Comparison of ENCODE assay signal across 16 cellular contexts in genomic region chr12:11022520-11022919, GRCh38. TPM values are rescaled to one million over a fixed set of nuclear protein-coding genes. Genes with fewer than 3 reads are reported as not detected.
DNase-seq lines count a peak whose midpoint lies in the region; ATAC-seq and TF ChIP-seq lines count a peak whose summit lies in the region.
"Had no signal": no experiment of that assay in that cellular context is flagged by ENCODE, and none has a peak within 500 bp of the region (broad histone marks: within the 10 kb centered on the region; RNA-seq: fewer than 3 reads in every experiment).

TAS2R19 (minus strand) TSS chr12:11022620; CDS start chr12:11022571, 49 bp downstream.

- H3K4me1 ChIP-seq in GM23338 (ENCODE audit: insufficient read depth) = no peaks in the 10 kb centered on the region
- H3K4me1 ChIP-seq: Caco-2 had no signal

- no peak for DNase-seq in activated T-cell treated with anti-CD3 and anti-CD28 coated beads, Interleukin-2, amount 50 U/mL, for 24 hours
- DNase-seq in activated T-cell treated with anti-CD3 and anti-CD28 coated beads for 4 hours (no peak), GM23338 (ENCODE audit: low spot score) (no peak), cerebellum (ENCODE audit: low spot score) (no peak), occipital lobe (lab: John Stamatoyannopoulos, UW) (no peak), NCI-H2171 treated with DMSO at 0.1 percent for 48 hours (lab: John Stamatoyannopoulos, UW) (no peak), NOMO-1 treated with dmso at 0.1 percent for 144 hours (lab: John Stamatoyannopoulos, UW; ENCODE audit: unreplicated experiment) (no peak)
- DNase-seq: 8988T; AML-193; Caco-2; CD8-positive, alpha-beta memory T cell; DND-41; GDM1 had no signal

- H4K20me1 ChIP-seq in GM23338 (replicated peaks; ENCODE audit: insufficient read depth) = no peaks in the 10 kb centered on the region
- H4K20me1 ChIP-seq: BLaER1 had no signal

- H3K27me3 Mint-ChIP-seq in activated T-cell treated with anti-CD3 and anti-CD28 coated beads, Interleukin-2, amount 50 U/mL, for 24 hours = no peaks in the 10 kb centered on the region
- H3K27me3 Mint-ChIP-seq in GM23338 (ENCODE audit: insufficient read depth, low read depth, poor library complexity) = no peaks in the 10 kb centered on the region
- no peaks in the 10 kb centered on the region for H3K27me3 Mint-ChIP-seq in activated T-helper 17 cell treated with anti-CD3 and anti-CD28 coated beads, Interleukin-2, amount 50 U/mL, for 72 hours
- H3K27me3 Mint-ChIP-seq: CD8-positive, alpha-beta memory T cell had no signal

- no peak within 1 kb of the TSS for H3K4me3 Mint-ChIP-seq in activated T-cell treated with anti-CD3 and anti-CD28 coated beads, Interleukin-2, amount 50 U/mL, for 24 hours
- H3K4me3 Mint-ChIP-seq in GM23338 = no peak within 1 kb of the TSS
- H3K4me3 Mint-ChIP-seq in activated T-helper 17 cell treated with anti-CD3 and anti-CD28 coated beads, Interleukin-2, amount 50 U/mL, for 72 hours = no peak within 1 kb of the TSS
- H3K4me3 Mint-ChIP-seq: CD8-positive, alpha-beta memory T cell had no signal

- no peak for ATAC-seq in GM23338
- ATAC-seq in activated T-helper 17 cell treated with anti-CD3 and anti-CD28 coated beads, Interleukin-2, amount 50 U/mL, for 72 hours (replicated peaks) = no peak
- ATAC-seq: HCT116 had no signal

- no peak within 1 kb of the TSS for H3K4me3 ChIP-seq in GM23338
- H3K4me3 ChIP-seq: BLaER1 had no signal

- no peak for TF ChIP-seq CTCF in GM23338 (conservative IDR thresholded peaks at IDR 0.05; ENCODE audit: low read depth in 2 of 2)

- H3K36me3 Mint-ChIP-seq in activated T-cell treated with anti-CD3 and anti-CD28 coated beads, Interleukin-2, amount 50 U/mL, for 24 hours (ENCODE audit: low read depth) = peaks cover 63% of the 10 kb centered on the region
- H3K36me3 Mint-ChIP-seq in GM23338 (ENCODE audit: low read depth) = peaks cover 10% of the 10 kb centered on the region; the same call in 2 of the 3 replicates
- H3K36me3 Mint-ChIP-seq in activated T-helper 17 cell treated with anti-CD3 and anti-CD28 coated beads, Interleukin-2, amount 50 U/mL, for 72 hours (ENCODE audit: low read depth) = peaks cover 23% of the 10 kb centered on the region

- H3K9me3 Mint-ChIP-seq in activated T-cell treated with anti-CD3 and anti-CD28 coated beads, Interleukin-2, amount 50 U/mL, for 24 hours = peaks cover 5% of the 10 kb centered on the region
- H3K9me3 Mint-ChIP-seq in GM23338 = peaks cover 5% of the 10 kb centered on the region
- H3K9me3 Mint-ChIP-seq in activated T-helper 17 cell treated with anti-CD3 and anti-CD28 coated beads, Interleukin-2, amount 50 U/mL, for 72 hours = no peaks in the 10 kb centered on the region

- no peak within 1 kb of the TSS for H3K4me2 ChIP-seq in GM23338
- H3K4me2 ChIP-seq: BLaER1 had no signal

- H3K9me2 ChIP-seq in GM23338 (ENCODE audit: insufficient read depth) = no peaks in the 10 kb centered on the region

- peaks cover 10% of the 10 kb centered on the region for H3K4me1 Mint-ChIP-seq in activated T-cell treated with anti-CD3 and anti-CD28 coated beads, Interleukin-2, amount 50 U/mL, for 24 hours (ENCODE audit: low read depth)
- H3K4me1 Mint-ChIP-seq in GM23338 = peaks cover 4% of the 10 kb centered on the region; the same call in 1 of the 3 replicates
- no peaks in the 10 kb centered on the region for H3K4me1 Mint-ChIP-seq in activated T-helper 17 cell treated with anti-CD3 and anti-CD28 coated beads, Interleukin-2, amount 50 U/mL, for 72 hours

- no peak within 1 kb of the TSS for H3K27ac ChIP-seq in GM23338 (ENCODE audit: low read depth)
- H3K27ac ChIP-seq: BLaER1 had no signal

- H3K36me3 ChIP-seq in GM23338 (ENCODE audit: insufficient read depth) = no peaks in the 10 kb centered on the region

- H3K27ac Mint-ChIP-seq in activated T-cell treated with anti-CD3 and anti-CD28 coated beads, Interleukin-2, amount 50 U/mL, for 24 hours = peak within 1 kb of the TSS; percentile 36
- H3K27ac Mint-ChIP-seq in GM23338 = peak within 1 kb of the TSS; percentile 1; the same call in 1 of the 2 replicates
- H3K27ac Mint-ChIP-seq in activated T-helper 17 cell treated with anti-CD3 and anti-CD28 coated beads, Interleukin-2, amount 50 U/mL, for 72 hours = no peak within 1 kb of the TSS

- no peaks in the 10 kb centered on the region for H3F3A ChIP-seq in GM23338 (replicated peaks; ENCODE audit: low read depth)

- H2AFZ ChIP-seq in GM23338 = no peak within 1 kb of the TSS

- no peaks in the 10 kb centered on the region for H3K27me3 ChIP-seq in GM23338 (ENCODE audit: insufficient read depth)
- H3K27me3 ChIP-seq: BLaER1 had no signal

- no peaks in the 10 kb centered on the region for H3K79me2 ChIP-seq in GM23338 (replicated peaks; ENCODE audit: insufficient read depth)

TF ChIP-seq in GM23338, 12 proteins besides CTCF, POLR2A, EP300 and RAD21 (continues in another document):
- TF ChIP-seq POLR2AphosphoS5 (IDR thresholded peaks at IDR 0.05; ENCODE audit: low read depth) (no peak), ZNF331 (CRISPR knock-in tag; IDR thresholded peaks at IDR 0.05; ENCODE audit: low read depth) (no peak), STAT1 (IDR thresholded peaks at IDR 0.05; ENCODE audit: unreplicated experiment) (no peak), REST (IDR thresholded peaks at IDR 0.05; ENCODE audit: unreplicated experiment) (no peak), JUNB (IDR thresholded peaks at IDR 0.05; ENCODE audit: unreplicated experiment) (no peak), EZH2 (IDR thresholded peaks at IDR 0.05; ENCODE audit: low read depth, unreplicated experiment) (no peak), ETS1 (IDR thresholded peaks at IDR 0.05) (no peak), NANOG (IDR thresholded peaks at IDR 0.05; ENCODE audit: borderline replicate concordance) (no peak), CREB1 (CRISPR knock-in tag; IDR thresholded peaks at IDR 0.05; ENCODE audit: low read depth) (no peak), ZNF114 (CRISPR knock-in tag; IDR thresholded peaks at IDR 0.05) (no peak)

RNA-seq across cellular contexts. Expression of gene TAS2R19, which starts in this region (rescaled TPM):
- 6.0 and 8.6 TPM in 2 replicates for total RNA-seq in GM23338 (2014; rRNA removed; shearing (Covaris generic))
- 0.21 TPM in 1 of 2 replicates, not detected in the other for polyA plus RNA-seq in GM23338 (2016; fragmentation: Nextera tagmentation; extraction: Ambion mirVana)
- total RNA-seq in cerebellum = 26.3 TPM
- 28.7 TPM for total RNA-seq in occipital lobe
- 1 to 10 TPM; 3.9 to 6.5 TPM for total RNA-seq in activated T-helper 17 cell treated with anti-CD3 and anti-CD28 coated beads, Interleukin-2, amount 50 U/mL, for 72 hours
